ENCODE assay signal across 1 cellular context in the genomic region with DNA sequence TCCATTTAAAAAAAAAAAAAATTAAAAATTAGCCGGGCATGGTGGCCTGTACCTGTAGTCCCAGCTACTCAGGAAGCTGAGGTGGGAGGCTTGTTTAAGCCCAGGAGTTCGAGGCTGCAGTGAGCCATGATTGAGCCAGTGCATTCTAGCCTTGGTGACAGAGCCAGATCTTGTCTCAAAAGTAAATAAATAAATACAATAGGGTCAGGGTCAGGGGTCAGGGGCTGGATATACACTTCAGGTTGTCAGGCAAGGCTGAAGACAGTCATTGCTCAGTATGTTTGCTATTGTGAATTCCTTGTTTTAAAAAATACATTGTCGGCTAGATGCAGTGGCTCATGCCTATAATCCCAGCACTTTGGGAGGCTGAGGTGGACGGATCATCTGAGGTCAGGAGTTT.
TF ChIP-seq lines count a peak whose summit lies in the region.

No MANE protein-coding gene starts in this region.

TF ChIP-seq in HepG2, 621 proteins besides CTCF, POLR2A, EP300 and RAD21 (continued from another document):
- TF ChIP-seq, protein P1, sequence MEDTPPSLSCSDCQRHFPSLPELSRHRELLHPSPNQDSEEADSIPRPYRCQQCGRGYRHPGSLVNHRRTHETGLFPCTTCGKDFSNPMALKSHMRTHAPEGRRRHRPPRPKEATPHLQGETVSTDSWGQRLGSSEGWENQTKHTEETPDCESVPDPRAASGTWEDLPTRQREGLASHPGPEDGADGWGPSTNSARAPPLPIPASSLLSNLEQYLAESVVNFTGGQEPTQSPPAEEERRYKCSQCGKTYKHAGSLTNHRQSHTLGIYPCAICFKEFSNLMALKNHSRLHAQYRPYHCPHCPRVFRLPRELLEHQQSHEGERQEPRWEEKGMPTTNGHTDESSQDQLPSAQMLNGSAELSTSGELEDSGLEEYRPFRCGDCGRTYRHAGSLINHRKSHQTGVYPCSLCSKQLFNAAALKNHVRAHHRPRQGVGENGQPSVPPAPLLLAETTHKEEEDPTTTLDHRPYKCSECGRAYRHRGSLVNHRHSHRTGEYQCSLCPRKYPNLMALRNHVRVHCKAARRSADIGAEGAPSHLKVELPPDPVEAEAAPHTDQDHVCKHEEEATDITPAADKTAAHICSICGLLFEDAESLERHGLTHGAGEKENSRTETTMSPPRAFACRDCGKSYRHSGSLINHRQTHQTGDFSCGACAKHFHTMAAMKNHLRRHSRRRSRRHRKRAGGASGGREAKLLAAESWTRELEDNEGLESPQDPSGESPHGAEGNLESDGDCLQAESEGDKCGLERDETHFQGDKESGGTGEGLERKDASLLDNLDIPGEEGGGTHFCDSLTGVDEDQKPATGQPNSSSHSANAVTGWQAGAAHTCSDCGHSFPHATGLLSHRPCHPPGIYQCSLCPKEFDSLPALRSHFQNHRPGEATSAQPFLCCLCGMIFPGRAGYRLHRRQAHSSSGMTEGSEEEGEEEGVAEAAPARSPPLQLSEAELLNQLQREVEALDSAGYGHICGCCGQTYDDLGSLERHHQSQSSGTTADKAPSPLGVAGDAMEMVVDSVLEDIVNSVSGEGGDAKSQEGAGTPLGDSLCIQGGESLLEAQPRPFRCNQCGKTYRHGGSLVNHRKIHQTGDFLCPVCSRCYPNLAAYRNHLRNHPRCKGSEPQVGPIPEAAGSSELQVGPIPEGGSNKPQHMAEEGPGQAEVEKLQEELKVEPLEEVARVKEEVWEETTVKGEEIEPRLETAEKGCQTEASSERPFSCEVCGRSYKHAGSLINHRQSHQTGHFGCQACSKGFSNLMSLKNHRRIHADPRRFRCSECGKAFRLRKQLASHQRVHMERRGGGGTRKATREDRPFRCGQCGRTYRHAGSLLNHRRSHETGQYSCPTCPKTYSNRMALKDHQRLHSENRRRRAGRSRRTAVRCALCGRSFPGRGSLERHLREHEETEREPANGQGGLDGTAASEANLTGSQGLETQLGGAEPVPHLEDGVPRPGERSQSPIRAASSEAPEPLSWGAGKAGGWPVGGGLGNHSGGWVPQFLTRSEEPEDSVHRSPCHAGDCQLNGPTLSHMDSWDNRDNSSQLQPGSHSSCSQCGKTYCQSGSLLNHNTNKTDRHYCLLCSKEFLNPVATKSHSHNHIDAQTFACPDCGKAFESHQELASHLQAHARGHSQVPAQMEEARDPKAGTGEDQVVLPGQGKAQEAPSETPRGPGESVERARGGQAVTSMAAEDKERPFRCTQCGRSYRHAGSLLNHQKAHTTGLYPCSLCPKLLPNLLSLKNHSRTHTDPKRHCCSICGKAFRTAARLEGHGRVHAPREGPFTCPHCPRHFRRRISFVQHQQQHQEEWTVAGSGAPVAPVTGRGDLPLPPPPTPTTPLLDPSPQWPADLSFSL (CRISPR knock-in tag; IDR thresholded peaks at IDR 0.05) = no peak
- TF ChIP-seq MTA1 (CRISPR knock-in tag; IDR thresholded peaks at IDR 0.05; ENCODE audit: borderline replicate concordance) (no peak), KLF11 (CRISPR knock-in tag; IDR thresholded peaks at IDR 0.05) (no peak), ZNF501 (CRISPR knock-in tag; IDR thresholded peaks at IDR 0.05) (no peak), ZFP37 (CRISPR knock-in tag; IDR thresholded peaks at IDR 0.05; ENCODE audit: borderline replicate concordance) (no peak), TBP (CRISPR knock-in tag; IDR thresholded peaks at IDR 0.05) (no peak), NR2F1 (CRISPR knock-in tag; IDR thresholded peaks at IDR 0.05) (peak in 1 of 2 experiments; percentile 33; a peak in 1 of 4 replicates), SOX5 (CRISPR knock-in tag; IDR thresholded peaks at IDR 0.05; ENCODE audit: borderline replicate concordance) (peak; percentile 36; the same call in 1 of the 2 replicates)
- TF ChIP-seq, protein P2, sequence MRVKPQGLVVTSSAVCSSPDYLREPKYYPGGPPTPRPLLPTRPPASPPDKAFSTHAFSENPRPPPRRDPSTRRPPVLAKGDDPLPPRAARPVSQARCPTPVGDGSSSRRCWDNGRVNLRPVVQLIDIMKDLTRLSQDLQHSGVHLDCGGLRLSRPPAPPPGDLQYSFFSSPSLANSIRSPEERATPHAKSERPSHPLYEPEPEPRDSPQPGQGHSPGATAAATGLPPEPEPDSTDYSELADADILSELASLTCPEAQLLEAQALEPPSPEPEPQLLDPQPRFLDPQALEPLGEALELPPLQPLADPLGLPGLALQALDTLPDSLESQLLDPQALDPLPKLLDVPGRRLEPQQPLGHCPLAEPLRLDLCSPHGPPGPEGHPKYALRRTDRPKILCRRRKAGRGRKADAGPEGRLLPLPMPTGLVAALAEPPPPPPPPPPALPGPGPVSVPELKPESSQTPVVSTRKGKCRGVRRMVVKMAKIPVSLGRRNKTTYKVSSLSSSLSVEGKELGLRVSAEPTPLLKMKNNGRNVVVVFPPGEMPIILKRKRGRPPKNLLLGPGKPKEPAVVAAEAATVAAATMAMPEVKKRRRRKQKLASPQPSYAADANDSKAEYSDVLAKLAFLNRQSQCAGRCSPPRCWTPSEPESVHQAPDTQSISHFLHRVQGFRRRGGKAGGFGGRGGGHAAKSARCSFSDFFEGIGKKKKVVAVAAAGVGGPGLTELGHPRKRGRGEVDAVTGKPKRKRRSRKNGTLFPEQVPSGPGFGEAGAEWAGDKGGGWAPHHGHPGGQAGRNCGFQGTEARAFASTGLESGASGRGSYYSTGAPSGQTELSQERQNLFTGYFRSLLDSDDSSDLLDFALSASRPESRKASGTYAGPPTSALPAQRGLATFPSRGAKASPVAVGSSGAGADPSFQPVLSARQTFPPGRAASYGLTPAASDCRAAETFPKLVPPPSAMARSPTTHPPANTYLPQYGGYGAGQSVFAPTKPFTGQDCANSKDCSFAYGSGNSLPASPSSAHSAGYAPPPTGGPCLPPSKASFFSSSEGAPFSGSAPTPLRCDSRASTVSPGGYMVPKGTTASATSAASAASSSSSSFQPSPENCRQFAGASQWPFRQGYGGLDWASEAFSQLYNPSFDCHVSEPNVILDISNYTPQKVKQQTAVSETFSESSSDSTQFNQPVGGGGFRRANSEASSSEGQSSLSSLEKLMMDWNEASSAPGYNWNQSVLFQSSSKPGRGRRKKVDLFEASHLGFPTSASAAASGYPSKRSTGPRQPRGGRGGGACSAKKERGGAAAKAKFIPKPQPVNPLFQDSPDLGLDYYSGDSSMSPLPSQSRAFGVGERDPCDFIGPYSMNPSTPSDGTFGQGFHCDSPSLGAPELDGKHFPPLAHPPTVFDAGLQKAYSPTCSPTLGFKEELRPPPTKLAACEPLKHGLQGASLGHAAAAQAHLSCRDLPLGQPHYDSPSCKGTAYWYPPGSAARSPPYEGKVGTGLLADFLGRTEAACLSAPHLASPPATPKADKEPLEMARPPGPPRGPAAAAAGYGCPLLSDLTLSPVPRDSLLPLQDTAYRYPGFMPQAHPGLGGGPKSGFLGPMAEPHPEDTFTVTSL (CRISPR knock-in tag; IDR thresholded peaks at IDR 0.05; ENCODE audit: borderline replicate concordance) = no peak
- TF ChIP-seq, protein P3, sequence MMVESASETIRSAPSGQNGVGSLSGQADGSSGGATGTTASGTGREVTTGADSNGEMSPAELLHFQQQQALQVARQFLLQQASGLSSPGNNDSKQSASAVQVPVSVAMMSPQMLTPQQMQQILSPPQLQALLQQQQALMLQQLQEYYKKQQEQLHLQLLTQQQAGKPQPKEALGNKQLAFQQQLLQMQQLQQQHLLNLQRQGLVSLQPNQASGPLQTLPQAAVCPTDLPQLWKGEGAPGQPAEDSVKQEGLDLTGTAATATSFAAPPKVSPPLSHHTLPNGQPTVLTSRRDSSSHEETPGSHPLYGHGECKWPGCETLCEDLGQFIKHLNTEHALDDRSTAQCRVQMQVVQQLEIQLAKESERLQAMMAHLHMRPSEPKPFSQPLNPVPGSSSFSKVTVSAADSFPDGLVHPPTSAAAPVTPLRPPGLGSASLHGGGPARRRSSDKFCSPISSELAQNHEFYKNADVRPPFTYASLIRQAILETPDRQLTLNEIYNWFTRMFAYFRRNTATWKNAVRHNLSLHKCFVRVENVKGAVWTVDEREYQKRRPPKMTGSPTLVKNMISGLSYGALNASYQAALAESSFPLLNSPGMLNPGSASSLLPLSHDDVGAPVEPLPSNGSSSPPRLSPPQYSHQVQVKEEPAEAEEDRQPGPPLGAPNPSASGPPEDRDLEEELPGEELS (CRISPR knock-in tag; IDR thresholded peaks at IDR 0.05) = 0 out of 2 replicates have a peak, but pooled peaks have one; percentile 27
- TF ChIP-seq, protein P4, sequence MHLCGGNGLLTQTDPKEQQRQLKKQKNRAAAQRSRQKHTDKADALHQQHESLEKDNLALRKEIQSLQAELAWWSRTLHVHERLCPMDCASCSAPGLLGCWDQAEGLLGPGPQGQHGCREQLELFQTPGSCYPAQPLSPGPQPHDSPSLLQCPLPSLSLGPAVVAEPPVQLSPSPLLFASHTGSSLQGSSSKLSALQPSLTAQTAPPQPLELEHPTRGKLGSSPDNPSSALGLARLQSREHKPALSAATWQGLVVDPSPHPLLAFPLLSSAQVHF (CRISPR knock-in tag; IDR thresholded peaks at IDR 0.05) = no peak
- TF ChIP-seq, protein P5, sequence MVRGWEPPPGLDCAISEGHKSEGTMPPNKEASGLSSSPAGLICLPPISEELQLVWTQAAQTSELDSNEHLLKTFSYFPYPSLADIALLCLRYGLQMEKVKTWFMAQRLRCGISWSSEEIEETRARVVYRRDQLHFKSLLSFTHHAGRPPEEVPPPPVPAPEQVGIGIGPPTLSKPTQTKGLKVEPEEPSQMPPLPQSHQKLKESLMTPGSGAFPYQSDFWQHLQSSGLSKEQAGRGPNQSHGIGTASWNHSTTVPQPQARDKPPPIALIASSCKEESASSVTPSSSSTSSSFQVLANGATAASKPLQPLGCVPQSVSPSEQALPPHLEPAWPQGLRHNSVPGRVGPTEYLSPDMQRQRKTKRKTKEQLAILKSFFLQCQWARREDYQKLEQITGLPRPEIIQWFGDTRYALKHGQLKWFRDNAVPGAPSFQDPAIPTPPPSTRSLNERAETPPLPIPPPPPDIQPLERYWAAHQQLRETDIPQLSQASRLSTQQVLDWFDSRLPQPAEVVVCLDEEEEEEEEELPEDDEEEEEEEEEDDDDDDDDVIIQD (CRISPR knock-in tag; IDR thresholded peaks at IDR 0.05; ENCODE audit: low read depth) = no peak
